8 cellular contexts compared by ENCODE assay signal in the genomic region with DNA sequence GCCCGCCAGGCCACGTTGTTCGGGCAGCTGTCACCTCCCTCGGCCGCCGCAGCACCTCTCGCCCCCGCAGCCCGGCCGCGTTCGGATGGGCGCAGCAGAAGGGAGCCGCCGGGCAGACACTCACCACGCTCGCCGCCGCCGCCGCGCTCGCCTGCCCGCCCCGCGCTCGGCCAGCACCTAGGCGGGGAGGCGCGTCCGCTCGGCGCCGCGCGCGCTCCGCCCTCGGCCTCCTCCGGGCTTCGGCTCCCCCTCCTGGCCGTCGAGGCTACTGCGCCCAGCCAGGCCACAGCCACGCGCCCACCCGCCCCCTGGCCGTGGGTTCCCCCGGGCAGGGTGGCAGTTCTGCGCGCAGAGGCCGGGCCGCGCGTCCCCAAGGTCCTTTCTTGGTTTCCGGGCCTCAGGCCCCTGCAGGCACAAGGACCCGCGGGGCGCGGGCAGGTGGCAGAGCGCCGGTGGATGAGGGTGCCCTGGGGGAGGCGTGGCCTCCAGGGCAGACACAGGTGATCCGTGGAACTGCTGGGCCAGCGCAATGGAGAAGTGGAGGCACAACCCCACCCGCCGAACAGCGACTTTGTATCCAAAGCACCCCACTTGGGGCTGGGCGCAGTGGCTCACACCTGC. TPM values are rescaled to one million over a fixed set of nuclear protein-coding genes. Genes with fewer than 3 reads are reported as not detected.
DNase-seq lines count a peak whose midpoint lies in the region; ATAC-seq and TF ChIP-seq lines count a peak whose summit lies in the region.

A gene (minus strand): TSS at position 189 of the 621 bp plus-strand sequence. CDS start 3,275 bp downstream, outside the sequence.

- peak; percentile 68 for TF ChIP-seq CTCF in OCI-LY1 (IDR thresholded peaks at IDR 0.05; ENCODE audit: low read length)
- TF ChIP-seq CTCF in epithelial cell of proximal tubule (conservative IDR thresholded peaks at IDR 0.05; ENCODE audit: low read depth, low read length): peak; percentile 60

- H3K9me3 ChIP-seq in CD4-positive, CD25-positive, alpha-beta regulatory T cell (ENCODE audit: control insufficient read depth in 2 of 2, low read length in 2 of 2): no peaks in the 10 kb centered on the region
- H3K9me3 ChIP-seq in OCI-LY1 (ENCODE audit: low read length) (no peaks in the 10 kb centered on the region), mucosa of rectum (ENCODE audit: control insufficient read depth in 2 of 2, low read length in 2 of 2) (no peaks in the 10 kb centered on the region)

- no peaks in the 10 kb centered on the region for H3F3A ChIP-seq in OCI-LY1 (ENCODE audit: insufficient read depth, low read length)

- H3K27me3 Mint-ChIP-seq in CD4-positive, CD25-positive, alpha-beta regulatory T cell: no peaks in the 10 kb centered on the region

- H3K4me2 ChIP-seq in OCI-LY1 (ENCODE audit: low read length): peak within 1 kb of the TSS; percentile 97

- DNase-seq in CD4-positive, CD25-positive, alpha-beta regulatory T cell: peak; percentile 76 to 86 (median 86)
- DNase-seq in activated T-cell treated with anti-CD3 and anti-CD28 coated beads for 4 hours (peak; percentile 79), epithelial cell of proximal tubule (ENCODE audit: low read depth) (no peak)
- DNase-seq in stimulated activated CD8-positive, alpha-beta memory T cell treated with anti-CD3 and anti-CD28 coated beads, Interleukin-7, amount 100 ng/mL, for 1 hour (ENCODE audit: low read depth in 2 of 2): peak; percentile 72 to 78

- H3K4me3 ChIP-seq in CD4-positive, CD25-positive, alpha-beta regulatory T cell (ENCODE audit: low read depth, low read length): peak within 1 kb of the TSS; percentile 55
- H3K4me3 ChIP-seq in OCI-LY1 (ENCODE audit: low read depth, low read length, poor library complexity, severe bottlenecking) (peak within 1 kb of the TSS; percentile 86), epithelial cell of proximal tubule (ENCODE audit: low read depth, low read length) (peak within 1 kb of the TSS; percentile 63), mucosa of rectum (ENCODE audit: low read length in 2 of 2) (peak within 1 kb of the TSS; percentile 75 to 86)

- H4K20me1 ChIP-seq in OCI-LY1 (ENCODE audit: insufficient read depth, low read length): no peaks in the 10 kb centered on the region

- peak within 1 kb of the TSS; percentile 90 to 99 (median 96) for H3K4me3 Mint-ChIP-seq in CD4-positive, CD25-positive, alpha-beta regulatory T cell

- H3K27ac Mint-ChIP-seq in CD4-positive, CD25-positive, alpha-beta regulatory T cell: peak within 1 kb of the TSS; percentile 80 to 91 (median 87)

- H3K27ac ChIP-seq in CD4-positive, CD25-positive, alpha-beta regulatory T cell (ENCODE audit: insufficient read depth, low read length, poor library complexity, severe bottlenecking): peak within 1 kb of the TSS; percentile 92
- H3K27ac ChIP-seq in OCI-LY1 (ENCODE audit: low read depth, low read length, poor library complexity, severe bottlenecking) (peak within 1 kb of the TSS; percentile 71), mucosa of rectum (ENCODE audit: low read depth in 2 of 2, low read length in 2 of 2) (peak within 1 kb of the TSS; percentile 62 to 85)

- H3K9me3 Mint-ChIP-seq in CD4-positive, CD25-positive, alpha-beta regulatory T cell: no peaks in the 10 kb centered on the region

- H2AFZ ChIP-seq in OCI-LY1 (ENCODE audit: low read length): no peak within 1 kb of the TSS

- no peaks in the 10 kb centered on the region for H3K36me3 Mint-ChIP-seq in CD4-positive, CD25-positive, alpha-beta regulatory T cell

- H3K79me2 ChIP-seq in OCI-LY1 (ENCODE audit: insufficient read depth, low read length): no peaks in the 10 kb centered on the region

- ATAC-seq in CD4-positive, CD25-positive, alpha-beta regulatory T cell (ENCODE audit: low read depth in 2 of 2): peak; percentile 72 to 77
- peak; percentile 56 for ATAC-seq in GM19395 (IDR thresholded peaks at IDR 0.05; ENCODE audit: unreplicated experiment)
- ATAC-seq in HG03558 (IDR thresholded peaks at IDR 0.05; ENCODE audit: extremely low read depth, unreplicated experiment): peak; percentile 37

- H3K4me1 ChIP-seq in CD4-positive, CD25-positive, alpha-beta regulatory T cell (ENCODE audit: control insufficient read depth, insufficient read depth, low read length, poor library complexity, severe bottlenecking): peaks cover 41% of the 10 kb centered on the region
- H3K4me1 ChIP-seq in OCI-LY1 (ENCODE audit: insufficient read depth, low read length, severe bottlenecking) (peaks cover 24% of the 10 kb centered on the region), mucosa of rectum (ENCODE audit: control insufficient read depth in 2 of 2, insufficient read depth in 2 of 2, low read length in 2 of 2) (peaks cover 17 to 27% of the 10 kb centered on the region in 2 donors)

- H3K9ac ChIP-seq in OCI-LY1 (ENCODE audit: low read length) (peak within 1 kb of the TSS; percentile 83), mucosa of rectum (ENCODE audit: low read depth in 1 of 2, low read length in 2 of 2) (peak within 1 kb of the TSS; percentile 63 to 66)

- H3K4me1 Mint-ChIP-seq in CD4-positive, CD25-positive, alpha-beta regulatory T cell: peaks cover 0 to 19% (median 3%) of the 10 kb centered on the region in 4 donors

- peaks cover 8% of the 10 kb centered on the region for H3K36me3 ChIP-seq in CD4-positive, CD25-positive, alpha-beta regulatory T cell (ENCODE audit: control insufficient read depth, insufficient read depth, low read length)
- H3K36me3 ChIP-seq in OCI-LY1 (ENCODE audit: insufficient read depth, low read length) (peaks cover 42% of the 10 kb centered on the region), mucosa of rectum (ENCODE audit: control insufficient read depth in 2 of 2, insufficient read depth in 2 of 2, low read length in 2 of 2) (peaks cover 0 to 4% of the 10 kb centered on the region in 2 donors)

- no peaks in the 10 kb centered on the region for H3K27me3 ChIP-seq in CD4-positive, CD25-positive, alpha-beta regulatory T cell (ENCODE audit: control insufficient read depth, insufficient read depth, low read length)
- no peaks in the 10 kb centered on the region for H3K27me3 ChIP-seq in OCI-LY1 (ENCODE audit: insufficient read depth, low read length)
- H3K27me3 ChIP-seq in mucosa of rectum (ENCODE audit: control insufficient read depth in 2 of 2, insufficient read depth in 2 of 2, low read length in 2 of 2): no peaks in the 10 kb centered on the region

- H3K9me2 ChIP-seq in OCI-LY1 (ENCODE audit: low read depth, low read length): no peaks in the 10 kb centered on the region

RNA-seq across cellular contexts. Expression of the gene that starts here (rescaled TPM):
- 20.3 TPM for total RNA-seq in CD4-positive, CD25-positive, alpha-beta regulatory T cell
- 1 to 10 TPM; 5.3 to 6.6 (median 6.4) TPM for polyA plus RNA-seq in CD4-positive, CD25-positive, alpha-beta regulatory T cell
- 20.1 and 33.6 TPM in 2 replicates for total RNA-seq in epithelial cell of proximal tubule
